In the genomic region with DNA sequence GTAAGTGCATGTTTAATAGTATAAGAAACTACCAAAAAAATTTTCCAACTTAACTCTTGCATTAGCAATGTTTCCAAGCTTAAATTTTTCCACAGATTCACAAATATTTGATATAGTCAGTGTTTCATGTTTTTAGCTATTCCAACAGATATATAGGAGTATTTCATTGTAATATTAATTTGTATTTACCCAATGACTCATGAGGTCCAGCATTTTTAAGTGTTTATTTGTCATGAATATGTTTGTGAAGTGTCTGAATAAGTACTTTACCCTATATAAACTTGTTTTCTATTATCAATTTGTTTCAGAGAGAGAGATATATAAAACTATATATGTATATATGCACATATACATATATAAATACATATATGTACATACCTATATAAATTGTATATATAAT, we compare ENCODE assay signal across 26 cellular contexts.
"Had no signal": no experiment of that assay in that cellular context is flagged by ENCODE, and none has a peak within 500 bp of the region (broad histone marks: within the 10 kb centered on the region; RNA-seq: fewer than 3 reads in every experiment).

No MANE protein-coding gene starts in this region.

- H3K9me3 Mint-ChIP-seq: activated CD4-positive, alpha-beta T cell treated with anti-CD3 and anti-CD28 coated beads, Interleukin-2, amount 10 ng/mL, durations not matched to agents 7 days and 5 days; activated T-helper 17 cell treated with anti-CD3 and anti-CD28 coated beads, Interleukin-2, amount 50 U/mL, for 72 hours had no signal

- H3K27ac Mint-ChIP-seq: activated CD4-positive, alpha-beta T cell treated with anti-CD3 and anti-CD28 coated beads, Interleukin-2, amount 10 ng/mL, durations not matched to agents 7 days and 5 days; activated CD8-positive, alpha-beta T cell treated with anti-CD3 and anti-CD28 coated beads for 36 hours; activated naive CD8-positive, alpha-beta T cell; activated T-helper 17 cell treated with anti-CD3 and anti-CD28 coated beads, Interleukin-2, amount 50 U/mL, for 72 hours had no signal

- H3K27me3 Mint-ChIP-seq: activated CD4-positive, alpha-beta T cell treated with anti-CD3 and anti-CD28 coated beads, Interleukin-2, amount 10 ng/mL, durations not matched to agents 7 days and 5 days; activated CD8-positive, alpha-beta T cell treated with anti-CD3 and anti-CD28 coated beads for 36 hours; activated naive CD8-positive, alpha-beta T cell; activated T-helper 17 cell treated with anti-CD3 and anti-CD28 coated beads, Interleukin-2, amount 50 U/mL, for 72 hours had no signal

- H3K4me3 ChIP-seq: colonic mucosa had no signal

- FAIRE-seq: astrocyte, endothelial cell of umbilical vein had no signal

- H3K4me1 ChIP-seq: colonic mucosa had no signal

- H3K4me3 Mint-ChIP-seq: activated CD4-positive, alpha-beta T cell treated with anti-CD3 and anti-CD28 coated beads, Interleukin-2, amount 10 ng/mL, durations not matched to agents 7 days and 5 days; activated CD8-positive, alpha-beta T cell treated with anti-CD3 and anti-CD28 coated beads for 36 hours; activated naive CD8-positive, alpha-beta T cell; activated T-cell treated with anti-CD3 and anti-CD28 coated beads, Interleukin-2, amount 50 U/mL, for 4 hours; activated T-helper 17 cell treated with anti-CD3 and anti-CD28 coated beads, Interleukin-2, amount 50 U/mL, for 72 hours had no signal

- H3K27me3 ChIP-seq: brain microvascular endothelial cell, colonic mucosa had no signal

- H3K36me3 ChIP-seq: brain microvascular endothelial cell, colonic mucosa had no signal

- H3K4me1 Mint-ChIP-seq: activated CD4-positive, alpha-beta T cell treated with anti-CD3 and anti-CD28 coated beads, Interleukin-2, amount 10 ng/mL, durations not matched to agents 7 days and 5 days; activated T-helper 17 cell treated with anti-CD3 and anti-CD28 coated beads, Interleukin-2, amount 50 U/mL, for 72 hours had no signal

- H3K9me3 ChIP-seq: colonic mucosa had no signal

- H3K27ac ChIP-seq: brain microvascular endothelial cell, colonic mucosa had no signal

- ATAC-seq: activated CD8-positive, alpha-beta T cell treated with anti-CD3 and anti-CD28 coated beads for 36 hours; activated T-cell treated with anti-CD3 and anti-CD28 coated beads, Interleukin-2, amount 50 U/mL, for 4 hours; activated T-helper 17 cell treated with anti-CD3 and anti-CD28 coated beads, Interleukin-2, amount 50 U/mL, for 72 hours; esophagus mucosa had no signal

- DNase-seq: activated CD4-positive, alpha-beta T cell treated with anti-CD3 and anti-CD28 coated beads for 1 hour; activated CD4-positive, alpha-beta T cell treated with anti-CD3 and anti-CD28 coated beads for 4 hours; activated CD4-positive, alpha-beta T cell treated with anti-CD3 and anti-CD28 coated beads, Interleukin-2, amount 10 ng/mL, durations not matched to agents 7 days and 5 days; activated CD4-positive, alpha-beta T cell treated with anti-CD3 and anti-CD28 coated beads, Interleukin-2, amount 50 U/mL, for 4 hours; activated CD8-positive, alpha-beta memory T cell treated with anti-CD3 and anti-CD28 coated beads for 24 hours; activated CD8-positive, alpha-beta T cell treated with anti-CD3 and anti-CD28 coated beads for 36 hours; activated effector memory CD4-positive, alpha-beta T cell treated with Interleukin-2 at 50 U/mL for 16 hours; activated gamma-delta T cell treated with Interleukin-2 at 50 U/mL for 16 hours; activated naive CD4-positive, alpha-beta T cell treated with anti-CD3 and anti-CD28 coated beads, Interleukin-2, amount 50 U/mL, for 16 hours; activated naive CD4-positive, alpha-beta T cell treated with Interleukin-2 at 50 U/mL for 16 hours; activated T-cell treated with anti-CD3 and anti-CD28 coated beads, Interleukin-2, amount 50 U/mL, for 4 hours; amniotic stem cell; anterior cingulate cortex; brain microvascular endothelial cell; central memory CD4-positive, alpha-beta T cell; cerebellar nuclear complex; colonic mucosa; effector CD8-positive, alpha-beta T cell; foreskin fibroblast; head of caudate nucleus; T-helper 2 cell had no signal

- H3K36me3 Mint-ChIP-seq: activated naive CD8-positive, alpha-beta T cell had no signal
